27 cellular contexts compared by ENCODE assay signal in genomic region chr6:89315199-89315598, GRCh38. TPM values are rescaled to one million over a fixed set of nuclear protein-coding genes. Genes with fewer than 3 reads are reported as not detected.
"Had no signal": no experiment of that assay in that cellular context is flagged by ENCODE, and none has a peak within 500 bp of the region (broad histone marks: within the 10 kb centered on the region; RNA-seq: fewer than 3 reads in every experiment).

Gene GABRR2, minus strand, starts transcription at chr6:89315299. Its CDS starts 134 bp downstream, at chr6:89315165.

- H3K4me1 Mint-ChIP-seq: immature natural killer cell had no signal

- DNase-seq: dermis blood vessel endothelial cell; effector memory CD4-positive, alpha-beta T cell; foreskin keratinocyte; heart right ventricle; hippocampal formation; immature natural killer cell; islet precursor cell; kidney glomerular epithelial cell; left colon; left ventricle myocardium superior; lower lobe of right lung; naive thymus-derived CD8-positive, alpha-beta T cell; pancreas; sigmoid colon; spleen; stimulated activated CD4-positive, alpha-beta T cell treated with anti-CD3 and anti-CD28 coated beads, Interleukin-4, amount 100 ng/mL, for 4 hours; stimulated activated naive CD8-positive, alpha-beta T cell treated with anti-CD3 and anti-CD28 coated beads, Interleukin-15, Interleukin-2, amounts not matched to agents 100 U/mL and 50 U/mL, for 24 hours; substantia nigra; testis; tibial artery; upper lobe of left lung had no signal

- H3K27me3 Mint-ChIP-seq: stimulated activated memory B cell treated with anti-CD40 and anti-IgM and Interleukin-4, amounts not matched to agents 10 μg/mL and 1 μg/mL and 100 μg/mL, for 72 hours had no signal

- H3K27ac Mint-ChIP-seq: immature natural killer cell; naive thymus-derived CD8-positive, alpha-beta T cell; stimulated activated memory B cell treated with anti-CD40 and anti-IgM and Interleukin-4, amounts not matched to agents 10 μg/mL and 1 μg/mL and 100 μg/mL, for 72 hours had no signal

- H3K9me3 ChIP-seq: gastroesophageal sphincter, lower lobe of right lung, pancreas, right atrium auricular region, sigmoid colon, spleen, testis, tibial artery, upper lobe of left lung had no signal

- H3K4me3 Mint-ChIP-seq: immature natural killer cell; naive thymus-derived CD8-positive, alpha-beta T cell; stimulated activated memory B cell treated with anti-CD40 and anti-IgM and Interleukin-4, amounts not matched to agents 10 μg/mL and 1 μg/mL and 100 μg/mL, for 72 hours had no signal

- H3K9me3 Mint-ChIP-seq: immature natural killer cell; stimulated activated memory B cell treated with anti-CD40 and anti-IgM and Interleukin-4, amounts not matched to agents 10 μg/mL and 1 μg/mL and 100 μg/mL, for 72 hours had no signal

- H3K36me3 ChIP-seq: lower lobe of right lung, pancreas, right atrium auricular region, sigmoid colon had no signal

- H3K27me3 ChIP-seq: esophagus muscularis mucosa, gastroesophageal sphincter, heart right ventricle, pancreas, right atrium auricular region, sigmoid colon, spleen, testis, tibial artery, upper lobe of left lung had no signal

- H3K27ac ChIP-seq: coronary artery, esophagus muscularis mucosa, foreskin keratinocyte, lower lobe of right lung, pancreas, right atrium auricular region, sigmoid colon, spleen, testis, upper lobe of left lung had no signal

- H3K4me1 ChIP-seq: foreskin keratinocyte had no signal

- H3K4me3 ChIP-seq: coronary artery, esophagus muscularis mucosa, gastroesophageal sphincter, heart right ventricle, lower lobe of right lung, pancreas, right atrium auricular region, sigmoid colon, skin epidermis, spleen, testis, tibial artery, upper lobe of left lung had no signal

RNA-seq across cellular contexts. Expression of gene GABRR2, which starts in this region (rescaled TPM):
- total RNA-seq: foreskin keratinocyte had no signal
